Comparison of ENCODE assay signal across 22 cellular contexts in the genomic region with DNA sequence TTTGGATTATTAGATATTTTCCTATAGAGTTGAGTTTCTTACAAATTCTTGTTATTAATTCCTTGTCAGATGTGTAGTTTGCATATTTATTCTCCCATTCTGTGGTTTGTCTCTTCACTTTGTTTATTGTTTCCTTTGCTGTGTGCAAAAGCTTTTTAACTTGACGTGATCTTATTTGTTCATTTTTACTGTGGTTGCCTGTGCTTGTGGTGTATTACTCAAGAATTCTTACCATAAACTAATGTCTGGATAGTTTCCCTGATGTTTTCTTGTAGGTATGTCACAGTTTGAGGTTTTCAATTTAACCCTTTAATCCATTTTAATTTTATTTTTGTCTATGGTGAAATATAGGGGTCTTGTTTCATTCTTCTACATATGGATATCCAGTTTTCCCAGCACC.
"Had no signal": no experiment of that assay in that cellular context is flagged by ENCODE, and none has a peak within 500 bp of the region (broad histone marks: within the 10 kb centered on the region; RNA-seq: fewer than 3 reads in every experiment).

No MANE protein-coding gene starts in this region.

- H3K9me3 Mint-ChIP-seq: endodermal cell had no signal

- ATAC-seq: effector memory CD8-positive, alpha-beta T cell; esophagus mucosa; foreskin keratinocyte; gastrocnemius medialis; gastroesophageal sphincter; heart left ventricle; heart right ventricle had no signal

- H3K4me3 Mint-ChIP-seq: dendritic cell treated with granulocyte-macrophage colony-stimulating factor and Interleukin-4, amounts not matched to agents 40 ng/mL and 50 ng/mL, for 4 days; effector memory CD8-positive, alpha-beta T cell; endodermal cell had no signal

- H3K27me3 Mint-ChIP-seq: dendritic cell treated with granulocyte-macrophage colony-stimulating factor and Interleukin-4, amounts not matched to agents 40 ng/mL and 50 ng/mL, for 4 days; effector memory CD8-positive, alpha-beta T cell had no signal

- H3K27ac Mint-ChIP-seq: dendritic cell treated with granulocyte-macrophage colony-stimulating factor and Interleukin-4, amounts not matched to agents 40 ng/mL and 50 ng/mL, for 4 days; effector memory CD8-positive, alpha-beta T cell; endodermal cell had no signal

- DNase-seq: colonic mucosa; cortex of kidney; dermis blood vessel endothelial cell; dorsolateral prefrontal cortex; effector CD4-positive, alpha-beta T cell; effector CD8-positive, alpha-beta T cell; effector memory CD4-positive, alpha-beta T cell; effector memory CD8-positive, alpha-beta T cell; endodermal cell; erythroblast; esophagus squamous epithelium; foreskin fibroblast; foreskin keratinocyte; foreskin melanocyte; gastrocnemius medialis; glutamatergic neuron; head of caudate nucleus; heart left ventricle; heart right ventricle had no signal
